13 cellular contexts compared by ENCODE assay signal in the genomic region with DNA sequence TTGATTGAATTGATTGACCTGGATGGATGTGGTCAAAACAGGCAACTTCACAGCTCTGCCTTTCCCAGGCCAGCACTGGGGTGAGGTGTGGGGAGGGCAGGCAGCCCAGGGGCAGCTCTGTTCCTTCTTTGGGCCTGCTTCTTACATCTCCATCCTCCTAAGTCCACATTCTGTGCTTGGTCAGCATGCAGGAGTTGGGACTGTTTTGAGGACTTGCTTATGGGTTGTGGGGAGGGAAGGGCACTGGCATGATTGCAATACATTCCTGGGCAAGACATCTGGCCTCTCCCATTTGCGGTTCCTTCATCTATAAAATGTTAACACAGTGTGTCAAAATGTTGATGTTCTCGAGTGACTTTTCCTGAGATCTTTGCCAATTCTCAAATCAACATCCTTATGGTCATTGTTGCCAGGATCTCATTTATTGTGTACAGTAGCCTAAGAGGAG.
DNase-seq lines count a peak whose midpoint lies in the region; ATAC-seq and TF ChIP-seq lines count a peak whose summit lies in the region.
"Had no signal": no experiment of that assay in that cellular context is flagged by ENCODE, and none has a peak within 500 bp of the region (broad histone marks: within the 10 kb centered on the region; RNA-seq: fewer than 3 reads in every experiment).

No MANE protein-coding gene starts in this region.

- H3K27me3 ChIP-seq in PC-9 (ENCODE audit: insufficient read depth, low read depth) = no peaks in the 10 kb centered on the region
- H3K27me3 ChIP-seq in dorsolateral prefrontal cortex = no peaks in the 10 kb centered on the region

- ATAC-seq in T-cell (replicated peaks in 1 of 4) = no peak
- ATAC-seq in stimulated activated memory B cell treated with anti-CD40 and anti-IgM and Interleukin-4, amounts not matched to agents 10 μg/mL and 1 μg/mL and 100 μg/mL, for 72 hours = no peak
- ATAC-seq: activated naive CD4-positive, alpha-beta T cell treated with anti-CD3 and anti-CD28 coated beads, Interleukin-2, amount 50 U/mL, for 72 hours; HepG2; Panc1 had no signal

- H3K36me3 Mint-ChIP-seq in T-cell = peaks cover 33% of the 10 kb centered on the region
- H3K36me3 Mint-ChIP-seq in stimulated activated memory B cell treated with anti-CD40 and anti-IgM and Interleukin-4, amounts not matched to agents 10 μg/mL and 1 μg/mL and 100 μg/mL, for 72 hours = peaks cover 14% of the 10 kb centered on the region

- H3K27ac ChIP-seq in PC-9 (no peak overlapping the region), dorsolateral prefrontal cortex (peak overlapping the region in 18 of 59 donors; percentile 5 to 78 (median 44))
- H3K27ac ChIP-seq: WERI-Rb-1 had no signal

- H3K4me1 Mint-ChIP-seq in T-cell = peaks cover 68 to 89% (median 79%) of the 10 kb centered on the region in 3 donors
- peaks cover 96% of the 10 kb centered on the region for H3K4me1 Mint-ChIP-seq in stimulated activated memory B cell treated with anti-CD40 and anti-IgM and Interleukin-4, amounts not matched to agents 10 μg/mL and 1 μg/mL and 100 μg/mL, for 72 hours

- no peaks in the 10 kb centered on the region for H4K20me1 ChIP-seq in PC-9 (ENCODE audit: insufficient read depth)

- no peak for TF ChIP-seq CTCF in fibroblast of the aortic adventitia (IDR thresholded peaks at IDR 0.05; ENCODE audit: insufficient read depth, low read length)
- TF ChIP-seq CTCF in PC-9 (conservative IDR thresholded peaks at IDR 0.05) = no peak
- TF ChIP-seq CTCF in dorsolateral prefrontal cortex (IDR thresholded peaks at IDR 0.05 in 54 of 56, conservative IDR thresholded peaks at IDR 0.05 in 2 of 56; ENCODE audit: low read depth in 1 of 56, partially characterized antibody in 56 of 56) = no peak

- H3K9me2 ChIP-seq in PC-9 (ENCODE audit: insufficient read depth) = no peaks in the 10 kb centered on the region

- no peaks in the 10 kb centered on the region for H3F3A ChIP-seq in PC-9 (ENCODE audit: insufficient read depth, low read depth)

- H2AFZ ChIP-seq in PC-9 = no peak overlapping the region

- H3K27ac Mint-ChIP-seq in T-cell = peak overlapping the region; percentile 73 to 84
- peak overlapping the region; percentile 88 for H3K27ac Mint-ChIP-seq in stimulated activated memory B cell treated with anti-CD40 and anti-IgM and Interleukin-4, amounts not matched to agents 10 μg/mL and 1 μg/mL and 100 μg/mL, for 72 hours

- intact Hi-C loops in PC-9 (cut with micrococcal nuclease; ENCODE audit: unreplicated experiment) (no loop called here), dorsolateral prefrontal cortex (cut with DNase I) (no loop called here)

- DNase-seq in EL = peak; percentile 34
- no peak for DNase-seq in T-cell
- peak; percentile 25 for DNase-seq in fibroblast of the aortic adventitia (ENCODE audit: low read depth)
- no peak for DNase-seq in PC-9
- DNase-seq in retina = no peak
- no peak for DNase-seq in dorsolateral prefrontal cortex
- DNase-seq: NCI-H2029; stimulated activated CD4-positive, alpha-beta T cell treated with anti-CD3 and anti-CD28 coated beads, Interleukin-2, amount 100 ng/mL, for 24 hours; WERI-Rb-1 had no signal

- H3K4me3 Mint-ChIP-seq in T-cell = no peak overlapping the region
- no peak overlapping the region for H3K4me3 Mint-ChIP-seq in stimulated activated memory B cell treated with anti-CD40 and anti-IgM and Interleukin-4, amounts not matched to agents 10 μg/mL and 1 μg/mL and 100 μg/mL, for 72 hours

- H3K9me3 ChIP-seq in PC-9 (ENCODE audit: insufficient read depth, low read depth) = no peaks in the 10 kb centered on the region

- H3K4me2 ChIP-seq in PC-9 = no peak overlapping the region

- no peaks in the 10 kb centered on the region for H3K9me3 Mint-ChIP-seq in T-cell
- no peaks in the 10 kb centered on the region for H3K9me3 Mint-ChIP-seq in stimulated activated memory B cell treated with anti-CD40 and anti-IgM and Interleukin-4, amounts not matched to agents 10 μg/mL and 1 μg/mL and 100 μg/mL, for 72 hours
- H3K9me3 Mint-ChIP-seq: activated naive CD4-positive, alpha-beta T cell treated with anti-CD3 and anti-CD28 coated beads, Interleukin-2, amount 50 U/mL, for 72 hours had no signal

- CTCF ChIA-PET in T-cell (lab: Charles Lee) (no interaction called here), PC-9 (lab: Charles Lee) (no interaction called here)

- H3K36me3 ChIP-seq in PC-9 (ENCODE audit: low read depth) = no peaks in the 10 kb centered on the region
- H3K36me3 ChIP-seq: WERI-Rb-1 had no signal

- POLR2A ChIA-PET in T-cell (lab: Charles Lee) = no interaction called here
- POLR2A ChIA-PET in PC-9 (lab: Charles Lee; ENCODE audit: unreplicated experiment) = no interaction called here

- no TSS peak for BruUV-seq in PC-9 (replicated peaks; lab: Mats Ljungman, UMichigan)

- peaks cover 9% of the 10 kb centered on the region; the same call in 1 of the 2 replicates for H3K4me1 ChIP-seq in PC-9 (replicated peaks; ENCODE audit: insufficient read depth)

- H3K79me2 ChIP-seq in PC-9 (ENCODE audit: low read depth) = no peaks in the 10 kb centered on the region

- H3K4me3 ChIP-seq in fibroblast of the aortic adventitia (ENCODE audit: low read depth, low read length) = no peak overlapping the region
- H3K4me3 ChIP-seq in PC-9 = no peak overlapping the region
- H3K4me3 ChIP-seq in dorsolateral prefrontal cortex = no peak overlapping the region

- no peaks in the 10 kb centered on the region for H3K27me3 Mint-ChIP-seq in T-cell
- H3K27me3 Mint-ChIP-seq in stimulated activated memory B cell treated with anti-CD40 and anti-IgM and Interleukin-4, amounts not matched to agents 10 μg/mL and 1 μg/mL and 100 μg/mL, for 72 hours = no peaks in the 10 kb centered on the region

Comparison
In these comparisons a context has a peak if more than half of its experiments do, and no peak if none do; other contexts are left out.
1. DNase-seq: peak in EL (single experiment) and fibroblast of the aortic adventitia (single experiment); none in T-cell (0 of 34), PC-9 (0 of 2), retina (single experiment) and dorsolateral prefrontal cortex (0 of 10).